Comparison of ENCODE assay signal across 1 cellular context in genomic region chr20:25623736-25624499, GRCh38.
A peak's percentile ranks its signal among the peaks of the same experiment; 100 is the strongest.
TF ChIP-seq lines count a peak whose summit lies in the region.

Gene NANP, minus strand, starts transcription at chr20:25624014. Its CDS starts 66 bp downstream, at chr20:25623948.

TF ChIP-seq in HepG2, 621 proteins besides CTCF, POLR2A, EP300 and RAD21 (continued from another document and continues in another):
- TF ChIP-seq TFDP2 (CRISPR knock-in tag; IDR thresholded peaks at IDR 0.05) (peak; percentile 96), ZEB1 (IDR thresholded peaks at IDR 0.05; ENCODE audit: insufficient replicate concordance, low read depth) (no peak), SAFB2 (CRISPR knock-in tag; IDR thresholded peaks at IDR 0.05; ENCODE audit: borderline replicate concordance, low read depth) (peak; percentile 95), GTF3A (CRISPR knock-in tag; conservative IDR thresholded peaks at IDR 0.05) (no peak), PRDM4 (CRISPR knock-in tag; IDR thresholded peaks at IDR 0.05; ENCODE audit: borderline replicate concordance) (peak; percentile 32; the same call in 1 of the 2 replicates), FOXA1 (IDR thresholded peaks at IDR 0.05) (no peak), FOXA1 (CRISPR knock-in tag; IDR thresholded peaks at IDR 0.05) (peak; percentile 12; the same call in 1 of the 2 replicates), ZNF569 (CRISPR knock-in tag; IDR thresholded peaks at IDR 0.05; ENCODE audit: borderline replicate concordance) (no peak), TFDP1 (CRISPR knock-in tag; IDR thresholded peaks at IDR 0.05; ENCODE audit: borderline replicate concordance) (peak; percentile 96), ZNF800 (CRISPR knock-in tag; IDR thresholded peaks at IDR 0.05) (peak; percentile 90; the same call in 1 of the 2 replicates), ZSCAN29 (CRISPR knock-in tag; conservative IDR thresholded peaks at IDR 0.05) (peak; percentile 89; the same call in 1 of the 2 replicates), AGO2 (optimal IDR thresholded peaks at IDR 0.05; ENCODE audit: low read depth, low read length) (peak; percentile 98), ZFP41 (CRISPR knock-in tag; IDR thresholded peaks at IDR 0.05; ENCODE audit: borderline replicate concordance) (peak; percentile 99; the same call in 1 of the 2 replicates), TP53 (CRISPR knock-in tag; conservative IDR thresholded peaks at IDR 0.05) (peak; percentile 74; the same call in 1 of the 2 replicates), SIN3B (IDR thresholded peaks at IDR 0.05; ENCODE audit: low read length) (peak; percentile 48; the same call in 1 of the 2 replicates), ZFP91 (CRISPR knock-in tag; IDR thresholded peaks at IDR 0.05; ENCODE audit: borderline replicate concordance) (peak; percentile 97; the same call in 1 of the 2 replicates), MAFF (IDR thresholded peaks at IDR 0.05; ENCODE audit: low read depth, low read length) (no peak; the same call in 1 of the 2 replicates), ARID5B (CRISPR knock-in tag; IDR thresholded peaks at IDR 0.05) (peak; percentile 54), ZNF710 (CRISPR knock-in tag; IDR thresholded peaks at IDR 0.05; ENCODE audit: borderline replicate concordance) (no peak; the same call in 1 of the 2 replicates), ZNF878 (CRISPR knock-in tag; IDR thresholded peaks at IDR 0.05) (peak; percentile 99), ATRX (CRISPR knock-in tag; IDR thresholded peaks at IDR 0.05; ENCODE audit: borderline replicate concordance) (no peak), TSC22D2 (CRISPR knock-in tag; IDR thresholded peaks at IDR 0.05; ENCODE audit: borderline replicate concordance) (peak; percentile 92; the same call in 1 of the 2 replicates), E2F5 (CRISPR knock-in tag; conservative IDR thresholded peaks at IDR 0.05) (peak; percentile 94), TIGD3 (CRISPR knock-in tag; IDR thresholded peaks at IDR 0.05; ENCODE audit: borderline replicate concordance) (peak; percentile 97), AGO1 (IDR thresholded peaks at IDR 0.05; ENCODE audit: low read depth, low read length, poor library complexity, severe bottlenecking) (peak; percentile 57), BORCS8-MEF2B (CRISPR knock-in tag; IDR thresholded peaks at IDR 0.05) (peak; percentile 99), ZNF775 (CRISPR knock-in tag; IDR thresholded peaks at IDR 0.05; ENCODE audit: borderline replicate concordance) (peak; percentile 82; the same call in 1 of the 2 replicates), ATF7-NPFF (CRISPR knock-in tag; IDR thresholded peaks at IDR 0.05; ENCODE audit: low read depth) (peak; percentile 97), SRY (CRISPR knock-in tag; IDR thresholded peaks at IDR 0.05) (peak; percentile 97), MLLT10 (CRISPR knock-in tag; IDR thresholded peaks at IDR 0.05) (no peak; the same call in 1 of the 2 replicates), ZNF276 (CRISPR knock-in tag; IDR thresholded peaks at IDR 0.05; ENCODE audit: low read depth) (peak; percentile 95), FIP1L1 (IDR thresholded peaks at IDR 0.05; ENCODE audit: borderline replicate concordance, insufficient read depth, low read depth, low read length) (no peak)
